1 cellular context compared by ENCODE assay signal in the genomic region with DNA sequence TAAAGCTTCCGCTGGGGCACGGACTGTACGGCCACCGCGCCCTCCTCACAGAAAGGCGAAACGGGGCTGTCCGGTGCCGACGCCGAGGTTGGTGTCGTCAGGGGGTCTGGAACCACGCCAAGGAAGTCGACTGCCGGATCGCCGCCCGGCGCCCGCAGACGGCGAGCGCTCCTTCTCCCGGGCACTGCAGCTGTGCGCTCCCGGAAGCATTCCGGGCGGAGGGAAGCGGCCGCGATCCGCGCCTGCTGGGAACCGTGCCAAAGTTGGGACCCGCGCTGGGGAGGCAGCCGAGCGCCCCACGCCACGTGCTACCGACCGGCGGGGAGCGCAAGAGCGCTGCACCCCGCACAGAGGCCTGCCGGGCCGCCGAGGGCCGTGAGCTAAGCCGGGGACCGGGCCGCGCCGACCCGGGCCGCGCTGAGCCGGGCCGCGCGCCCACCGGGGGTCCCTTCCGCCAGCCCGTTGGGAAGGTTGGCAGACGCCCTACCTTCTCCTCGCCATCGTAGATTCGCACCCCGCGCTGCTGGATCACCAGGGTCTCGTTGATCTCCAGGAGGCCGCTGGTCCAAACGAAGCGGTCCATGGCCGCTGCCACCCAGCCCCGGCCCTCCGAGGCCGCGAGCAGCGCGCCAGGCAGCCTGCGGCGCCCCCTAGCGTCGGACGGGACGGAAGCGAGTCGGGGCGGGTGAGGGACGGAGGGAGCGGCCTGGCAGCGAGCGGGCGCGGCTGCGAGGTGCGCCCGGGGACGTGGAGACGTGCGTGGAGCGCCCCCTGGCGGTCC.
A peak's percentile ranks its signal among the peaks of the same experiment; 100 is the strongest.
TF ChIP-seq lines count a peak whose summit lies in the region.

A gene with protein sequence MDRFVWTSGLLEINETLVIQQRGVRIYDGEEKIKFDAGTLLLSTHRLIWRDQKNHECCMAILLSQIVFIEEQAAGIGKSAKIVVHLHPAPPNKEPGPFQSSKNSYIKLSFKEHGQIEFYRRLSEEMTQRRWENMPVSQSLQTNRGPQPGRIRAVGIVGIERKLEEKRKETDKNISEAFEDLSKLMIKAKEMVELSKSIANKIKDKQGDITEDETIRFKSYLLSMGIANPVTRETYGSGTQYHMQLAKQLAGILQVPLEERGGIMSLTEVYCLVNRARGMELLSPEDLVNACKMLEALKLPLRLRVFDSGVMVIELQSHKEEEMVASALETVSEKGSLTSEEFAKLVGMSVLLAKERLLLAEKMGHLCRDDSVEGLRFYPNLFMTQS (minus strand): TSS at position 623 of the 781 bp plus-strand sequence. CDS start 40 bp downstream, at position 583.

TF ChIP-seq in K562, 482 proteins besides CTCF, POLR2A, EP300 and RAD21 (continued from another document and continues in another):
- TF ChIP-seq, protein P1, sequence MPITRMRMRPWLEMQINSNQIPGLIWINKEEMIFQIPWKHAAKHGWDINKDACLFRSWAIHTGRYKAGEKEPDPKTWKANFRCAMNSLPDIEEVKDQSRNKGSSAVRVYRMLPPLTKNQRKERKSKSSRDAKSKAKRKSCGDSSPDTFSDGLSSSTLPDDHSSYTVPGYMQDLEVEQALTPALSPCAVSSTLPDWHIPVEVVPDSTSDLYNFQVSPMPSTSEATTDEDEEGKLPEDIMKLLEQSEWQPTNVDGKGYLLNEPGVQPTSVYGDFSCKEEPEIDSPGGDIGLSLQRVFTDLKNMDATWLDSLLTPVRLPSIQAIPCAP (CRISPR knock-in tag; IDR thresholded peaks at IDR 0.05; ENCODE audit: borderline replicate concordance) = no peak
- TF ChIP-seq, protein P2, sequence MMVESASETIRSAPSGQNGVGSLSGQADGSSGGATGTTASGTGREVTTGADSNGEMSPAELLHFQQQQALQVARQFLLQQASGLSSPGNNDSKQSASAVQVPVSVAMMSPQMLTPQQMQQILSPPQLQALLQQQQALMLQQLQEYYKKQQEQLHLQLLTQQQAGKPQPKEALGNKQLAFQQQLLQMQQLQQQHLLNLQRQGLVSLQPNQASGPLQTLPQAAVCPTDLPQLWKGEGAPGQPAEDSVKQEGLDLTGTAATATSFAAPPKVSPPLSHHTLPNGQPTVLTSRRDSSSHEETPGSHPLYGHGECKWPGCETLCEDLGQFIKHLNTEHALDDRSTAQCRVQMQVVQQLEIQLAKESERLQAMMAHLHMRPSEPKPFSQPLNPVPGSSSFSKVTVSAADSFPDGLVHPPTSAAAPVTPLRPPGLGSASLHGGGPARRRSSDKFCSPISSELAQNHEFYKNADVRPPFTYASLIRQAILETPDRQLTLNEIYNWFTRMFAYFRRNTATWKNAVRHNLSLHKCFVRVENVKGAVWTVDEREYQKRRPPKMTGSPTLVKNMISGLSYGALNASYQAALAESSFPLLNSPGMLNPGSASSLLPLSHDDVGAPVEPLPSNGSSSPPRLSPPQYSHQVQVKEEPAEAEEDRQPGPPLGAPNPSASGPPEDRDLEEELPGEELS (CRISPR knock-in tag; IDR thresholded peaks at IDR 0.05; ENCODE audit: borderline replicate concordance) = 0 out of 2 replicates have a peak, but pooled peaks have one; percentile 36
- no peak for TF ChIP-seq ZNF395 (CRISPR knock-in tag; IDR thresholded peaks at IDR 0.05)
- TF ChIP-seq NFE2L1 (tag; IDR thresholded peaks at IDR 0.05; ENCODE audit: borderline replicate concordance, low read depth) = no peak
- TF ChIP-seq FOXA3 (CRISPR knock-in tag; conservative IDR thresholded peaks at IDR 0.05 in 1 of 2, IDR thresholded peaks at IDR 0.05 in 1 of 2) = no peak
- TF ChIP-seq GABPA (tag; conservative IDR thresholded peaks at IDR 0.05; ENCODE audit: low read depth) = peak; percentile 87
- TF ChIP-seq, protein P3, sequence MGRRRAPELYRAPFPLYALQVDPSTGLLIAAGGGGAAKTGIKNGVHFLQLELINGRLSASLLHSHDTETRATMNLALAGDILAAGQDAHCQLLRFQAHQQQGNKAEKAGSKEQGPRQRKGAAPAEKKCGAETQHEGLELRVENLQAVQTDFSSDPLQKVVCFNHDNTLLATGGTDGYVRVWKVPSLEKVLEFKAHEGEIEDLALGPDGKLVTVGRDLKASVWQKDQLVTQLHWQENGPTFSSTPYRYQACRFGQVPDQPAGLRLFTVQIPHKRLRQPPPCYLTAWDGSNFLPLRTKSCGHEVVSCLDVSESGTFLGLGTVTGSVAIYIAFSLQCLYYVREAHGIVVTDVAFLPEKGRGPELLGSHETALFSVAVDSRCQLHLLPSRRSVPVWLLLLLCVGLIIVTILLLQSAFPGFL (CRISPR knock-in tag; IDR thresholded peaks at IDR 0.05) = no peak
- TF ChIP-seq, protein P4, sequence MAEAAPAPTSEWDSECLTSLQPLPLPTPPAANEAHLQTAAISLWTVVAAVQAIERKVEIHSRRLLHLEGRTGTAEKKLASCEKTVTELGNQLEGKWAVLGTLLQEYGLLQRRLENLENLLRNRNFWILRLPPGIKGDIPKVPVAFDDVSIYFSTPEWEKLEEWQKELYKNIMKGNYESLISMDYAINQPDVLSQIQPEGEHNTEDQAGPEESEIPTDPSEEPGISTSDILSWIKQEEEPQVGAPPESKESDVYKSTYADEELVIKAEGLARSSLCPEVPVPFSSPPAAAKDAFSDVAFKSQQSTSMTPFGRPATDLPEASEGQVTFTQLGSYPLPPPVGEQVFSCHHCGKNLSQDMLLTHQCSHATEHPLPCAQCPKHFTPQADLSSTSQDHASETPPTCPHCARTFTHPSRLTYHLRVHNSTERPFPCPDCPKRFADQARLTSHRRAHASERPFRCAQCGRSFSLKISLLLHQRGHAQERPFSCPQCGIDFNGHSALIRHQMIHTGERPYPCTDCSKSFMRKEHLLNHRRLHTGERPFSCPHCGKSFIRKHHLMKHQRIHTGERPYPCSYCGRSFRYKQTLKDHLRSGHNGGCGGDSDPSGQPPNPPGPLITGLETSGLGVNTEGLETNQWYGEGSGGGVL (CRISPR knock-in tag; IDR thresholded peaks at IDR 0.05) = no peak
- no peak for TF ChIP-seq TFAM (CRISPR knock-in tag; conservative IDR thresholded peaks at IDR 0.05)
- TF ChIP-seq RB1 (IDR thresholded peaks at IDR 0.05; ENCODE audit: low read depth) = peak; percentile 97
- TF ChIP-seq YY1 (IDR thresholded peaks at IDR 0.05; ENCODE audit: borderline replicate concordance in 1 of 3, control insufficient read depth in 1 of 3, extremely low read depth in 1 of 3, insufficient read depth in 3 of 3, insufficient read length in 1 of 3, insufficient replicate concordance in 2 of 3, low read depth in 1 of 3, low read length in 2 of 3) = peak; percentile 45 to 90 (median 86)
- no peak for TF ChIP-seq CREBBP (IDR thresholded peaks at IDR 0.05; ENCODE audit: low read depth, low read length)
- no peak for TF ChIP-seq E2F3 (CRISPR knock-in tag; IDR thresholded peaks at IDR 0.05)
- TF ChIP-seq POLR2G (IDR thresholded peaks at IDR 0.05; ENCODE audit: low read depth, low read length) = peak; percentile 95
- no peak for TF ChIP-seq RHOXF2B (CRISPR knock-in tag; conservative IDR thresholded peaks at IDR 0.05)
- peak; percentile 26 for TF ChIP-seq U2AF1 (optimal IDR thresholded peaks at IDR 0.05; ENCODE audit: low read depth, low read length)
- TF ChIP-seq PHF20 (IDR thresholded peaks at IDR 0.05; ENCODE audit: partially characterized antibody) = peak; percentile 40
- 0 out of 2 replicates have a peak, but pooled peaks have one; percentile 28 for TF ChIP-seq FOSL1 (tag; conservative IDR thresholded peaks at IDR 0.05)
- 0 out of 4 replicates have a peak, but pooled peaks of 1 of the 2 experiments have one; percentile 9 for TF ChIP-seq NRF1 (conservative IDR thresholded peaks at IDR 0.05 in 1 of 2, IDR thresholded peaks at IDR 0.05 in 1 of 2)
- TF ChIP-seq, protein P5, sequence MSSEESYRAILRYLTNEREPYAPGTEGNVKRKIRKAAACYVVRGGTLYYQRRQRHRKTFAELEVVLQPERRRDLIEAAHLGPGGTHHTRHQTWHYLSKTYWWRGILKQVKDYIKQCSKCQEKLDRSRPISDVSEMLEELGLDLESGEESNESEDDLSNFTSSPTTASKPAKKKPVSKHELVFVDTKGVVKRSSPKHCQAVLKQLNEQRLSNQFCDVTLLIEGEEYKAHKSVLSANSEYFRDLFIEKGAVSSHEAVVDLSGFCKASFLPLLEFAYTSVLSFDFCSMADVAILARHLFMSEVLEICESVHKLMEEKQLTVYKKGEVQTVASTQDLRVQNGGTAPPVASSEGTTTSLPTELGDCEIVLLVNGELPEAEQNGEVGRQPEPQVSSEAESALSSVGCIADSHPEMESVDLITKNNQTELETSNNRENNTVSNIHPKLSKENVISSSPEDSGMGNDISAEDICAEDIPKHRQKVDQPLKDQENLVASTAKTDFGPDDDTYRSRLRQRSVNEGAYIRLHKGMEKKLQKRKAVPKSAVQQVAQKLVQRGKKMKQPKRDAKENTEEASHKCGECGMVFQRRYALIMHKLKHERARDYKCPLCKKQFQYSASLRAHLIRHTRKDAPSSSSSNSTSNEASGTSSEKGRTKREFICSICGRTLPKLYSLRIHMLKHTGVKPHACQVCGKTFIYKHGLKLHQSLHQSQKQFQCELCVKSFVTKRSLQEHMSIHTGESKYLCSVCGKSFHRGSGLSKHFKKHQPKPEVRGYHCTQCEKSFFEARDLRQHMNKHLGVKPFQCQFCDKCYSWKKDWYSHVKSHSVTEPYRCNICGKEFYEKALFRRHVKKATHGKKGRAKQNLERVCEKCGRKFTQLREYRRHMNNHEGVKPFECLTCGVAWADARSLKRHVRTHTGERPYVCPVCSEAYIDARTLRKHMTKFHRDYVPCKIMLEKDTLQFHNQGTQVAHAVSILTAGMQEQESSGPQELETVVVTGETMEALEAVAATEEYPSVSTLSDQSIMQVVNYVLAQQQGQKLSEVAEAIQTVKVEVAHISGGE (CRISPR knock-in tag; IDR thresholded peaks at IDR 0.05) = peak; percentile 52 to 95 (median 77); a peak in 5 of 6 replicates
- peak; percentile 48 for TF ChIP-seq NEUROD1 (IDR thresholded peaks at IDR 0.05; ENCODE audit: borderline replicate concordance, low read depth, low read length, partially characterized antibody)
- peak; percentile 62 for TF ChIP-seq SMAD4 (CRISPR knock-in tag; conservative IDR thresholded peaks at IDR 0.05)
- no peak for TF ChIP-seq RBM17 (IDR thresholded peaks at IDR 0.05; ENCODE audit: borderline replicate concordance, low read depth, low read length)
- peak; percentile 56; the same call in 1 of the 2 replicates for TF ChIP-seq ETS1 (conservative IDR thresholded peaks at IDR 0.05; ENCODE audit: control insufficient read depth, low read depth, low read length)
- no peak for TF ChIP-seq YBX1 (IDR thresholded peaks at IDR 0.05)
- peak; percentile 90 for TF ChIP-seq RBFOX2 (IDR thresholded peaks at IDR 0.05; ENCODE audit: low read depth, low read length)
- TF ChIP-seq ZNF76 (CRISPR knock-in tag; IDR thresholded peaks at IDR 0.05; ENCODE audit: borderline replicate concordance) = peak; percentile 23; the same call in 1 of the 2 replicates
- TF ChIP-seq VEZF1 (CRISPR knock-in tag; IDR thresholded peaks at IDR 0.05) = peak; percentile 62
- TF ChIP-seq, protein P6, sequence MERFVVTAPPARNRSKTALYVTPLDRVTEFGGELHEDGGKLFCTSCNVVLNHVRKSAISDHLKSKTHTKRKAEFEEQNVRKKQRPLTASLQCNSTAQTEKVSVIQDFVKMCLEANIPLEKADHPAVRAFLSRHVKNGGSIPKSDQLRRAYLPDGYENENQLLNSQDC (CRISPR knock-in tag; IDR thresholded peaks at IDR 0.05) = peak; percentile 70; the same call in 1 of the 2 replicates
- TF ChIP-seq ZBED1 (IDR thresholded peaks at IDR 0.05) = no peak
- TF ChIP-seq MIER1 (IDR thresholded peaks at IDR 0.05; ENCODE audit: low read depth) = no peak
- no peak for TF ChIP-seq DACH1 (IDR thresholded peaks at IDR 0.05; ENCODE audit: partially characterized antibody)
- TF ChIP-seq ARNT (IDR thresholded peaks at IDR 0.05) = no peak
- TF ChIP-seq SMARCC2 (IDR thresholded peaks at IDR 0.05; ENCODE audit: low read depth) = no peak
- 0 out of 2 replicates have a peak, but pooled peaks have one; percentile 17 for TF ChIP-seq KLF16 (IDR thresholded peaks at IDR 0.05)
- no peak for TF ChIP-seq RNF219 (CRISPR knock-in tag; IDR thresholded peaks at IDR 0.05)
